6 cellular contexts compared by ENCODE assay signal in the genomic region with DNA sequence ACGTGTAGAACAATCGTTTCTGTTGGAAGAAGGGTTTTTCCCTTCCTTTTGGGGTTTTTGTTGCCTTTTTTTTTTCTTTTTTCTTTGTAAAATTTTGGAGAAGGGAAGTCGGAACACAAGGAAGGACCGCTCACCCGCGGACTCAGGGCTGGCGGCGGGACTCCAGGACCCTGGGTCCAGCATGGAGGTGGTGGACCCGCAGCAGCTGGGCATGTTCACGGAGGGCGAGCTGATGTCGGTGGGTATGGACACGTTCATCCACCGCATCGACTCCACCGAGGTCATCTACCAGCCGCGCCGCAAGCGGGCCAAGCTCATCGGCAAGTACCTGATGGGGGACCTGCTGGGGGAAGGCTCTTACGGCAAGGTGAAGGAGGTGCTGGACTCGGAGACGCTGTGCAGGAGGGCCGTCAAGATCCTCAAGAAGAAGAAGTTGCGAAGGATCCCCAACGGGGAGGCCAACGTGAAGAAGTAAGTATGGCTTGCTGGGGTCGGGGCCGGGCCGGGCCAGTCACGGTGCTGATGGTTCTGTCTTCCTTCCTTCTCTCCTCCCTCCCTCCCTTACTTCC. TPM values are rescaled to one million over a fixed set of nuclear protein-coding genes. Genes with fewer than 3 reads are reported as not detected.
A peak's percentile ranks its signal among the peaks of the same experiment; 100 is the strongest.
DNase-seq lines count a peak whose midpoint lies in the region; ATAC-seq and TF ChIP-seq lines count a peak whose summit lies in the region.

No MANE protein-coding gene starts in this region.

- no peaks in the 10 kb centered on the region for H3K9me3 Mint-ChIP-seq in progenitor cell of endocrine pancreas (ENCODE audit: low read depth)

- intact Hi-C loops in dorsolateral prefrontal cortex (cut with DNase I): no loop called here

- peaks cover 4% of the 10 kb centered on the region for H3K36me3 Mint-ChIP-seq in progenitor cell of endocrine pancreas (ENCODE audit: insufficient read depth)

- peak overlapping the region in 57 of 59 donors; percentile 0 to 90 (median 74) for H3K27ac ChIP-seq in dorsolateral prefrontal cortex

- H3K4me3 ChIP-seq in dorsolateral prefrontal cortex: peak overlapping the region; percentile 45 to 98 (median 74)

- H3K27me3 Mint-ChIP-seq in progenitor cell of endocrine pancreas: no peaks in the 10 kb centered on the region

- H3K27me3 ChIP-seq in dorsolateral prefrontal cortex: no peaks in the 10 kb centered on the region

- TF ChIP-seq CTCF in dorsolateral prefrontal cortex (IDR thresholded peaks at IDR 0.05 in 54 of 56, conservative IDR thresholded peaks at IDR 0.05 in 2 of 56; ENCODE audit: low read depth in 1 of 56, partially characterized antibody in 56 of 56) (no peak), progenitor cell of endocrine pancreas (IDR thresholded peaks at IDR 0.05; ENCODE audit: unreplicated experiment) (no peak)

- DNase-seq in activated CD8-positive, alpha-beta memory T cell treated with anti-CD3 and anti-CD28 coated beads for 24 hours: peak; percentile 73
- no peak for DNase-seq in activated CD8-positive, alpha-beta memory T cell treated with anti-CD3 and anti-CD28 coated beads, Interleukin-2, amount 50 U/mL, for 4 hours
- DNase-seq in dorsolateral prefrontal cortex (no peak), progenitor cell of endocrine pancreas (ENCODE audit: low spot score, unreplicated experiment) (no peak), NCI-H1105 (lab: John Stamatoyannopoulos, UW) (no peak)

- peak overlapping the region; percentile 82 for H3K27ac Mint-ChIP-seq in progenitor cell of endocrine pancreas

- peak overlapping the region; percentile 81 for H3K4me3 Mint-ChIP-seq in progenitor cell of endocrine pancreas (ENCODE audit: low read depth)

- ATAC-seq in HG03565 (IDR thresholded peaks at IDR 0.05; ENCODE audit: unreplicated experiment): no peak

- peaks cover 18% of the 10 kb centered on the region for H3K4me1 Mint-ChIP-seq in progenitor cell of endocrine pancreas (ENCODE audit: low read depth)

RNA-seq across cellular contexts. Expression of a gene that starts 1.2 kb away (rescaled TPM):
- total RNA-seq in dorsolateral prefrontal cortex (10 to 100 TPM; 40.6 to 90.6 (median 56.3) TPM), progenitor cell of endocrine pancreas (59.3 and 61.5 TPM in 2 replicates)

RNA-seq across cellular contexts. Expression of a gene that starts 31.0 kb away (rescaled TPM):
- total RNA-seq in dorsolateral prefrontal cortex (10 to 100 TPM in 119 of 120 experiments, 1 to 10 TPM in 1; 9.5 to 47.7 (median 25.8) TPM), progenitor cell of endocrine pancreas (12.4 and 13.0 TPM in 2 replicates)

RNA-seq across cellular contexts. Expression of a gene that starts 32.7 kb away (rescaled TPM):
- total RNA-seq in dorsolateral prefrontal cortex: 10 to 100 TPM; 10.1 to 52.7 (median 22.7) TPM
- total RNA-seq in progenitor cell of endocrine pancreas: 40.9 and 43.2 TPM in 2 replicates

RNA-seq across cellular contexts. Expression of a gene that starts 34.7 kb away (rescaled TPM):
- total RNA-seq in dorsolateral prefrontal cortex: 100 to 1,000 TPM; 170 to 316 (median 242) TPM
- total RNA-seq in progenitor cell of endocrine pancreas: 107 and 117 TPM in 2 replicates

RNA-seq across cellular contexts. Expression of a gene that starts 41.6 kb away (rescaled TPM):
- 100 to 1,000 TPM in 4 of 120 experiments, 10 to 100 TPM in 116; 19.9 to 116 (median 36.5) TPM for total RNA-seq in dorsolateral prefrontal cortex
- 187 and 193 TPM in 2 replicates for total RNA-seq in progenitor cell of endocrine pancreas
